16 cellular contexts compared by ENCODE assay signal in genomic region chr7:93025389-93025788, GRCh38.
DNase-seq lines count a peak whose midpoint lies in the region; ATAC-seq lines count a peak whose summit lies in the region.
"Had no signal": no experiment of that assay in that cellular context is flagged by ENCODE, and none has a peak within 500 bp of the region (broad histone marks: within the 10 kb centered on the region; RNA-seq: fewer than 3 reads in every experiment).

No MANE protein-coding gene starts in this region.

- H3K4me1 ChIP-seq in CD4-positive, alpha-beta memory T cell (ENCODE audit: insufficient read depth, low read length): no peaks in the 10 kb centered on the region
- H3K4me1 ChIP-seq: BLaER1 had no signal

- DNase-seq in activated CD4-positive, alpha-beta T cell treated with anti-CD3 and anti-CD28 coated beads, Interleukin-2, amount 10 ng/mL, durations not matched to agents 24 days and 14 days: no peak
- DNase-seq in activated CD4-positive, alpha-beta T cell treated with anti-CD3 and anti-CD28 coated beads for 48 hours: no peak
- DNase-seq in activated naive CD4-positive, alpha-beta T cell treated with anti-CD3 and anti-CD28 coated beads, Interleukin-2, amount 50 U/mL, for 72 hours (ENCODE audit: low spot score in 2 of 2): no peak
- no peak for DNase-seq in activated naive CD4-positive, alpha-beta T cell (lab: John Stamatoyannopoulos, UW)
- no peak for DNase-seq in CD4-positive, alpha-beta memory T cell
- DNase-seq: 8988T; CD8-positive, alpha-beta T cell; DMS 273 treated with DMSO at 0.1 percent for 48 hours; DMS53; HCEC 1CT; IMR-90 had no signal

- H3K4me3 Mint-ChIP-seq in activated CD4-positive, alpha-beta T cell treated with anti-CD3 and anti-CD28 coated beads, Interleukin-2, amount 10 ng/mL, durations not matched to agents 24 days and 14 days: peak overlapping the region; percentile 2
- no peak overlapping the region for H3K4me3 Mint-ChIP-seq in activated T-helper 17 cell treated with anti-CD3 and anti-CD28 coated beads, Interleukin-2, amount 50 U/mL, for 72 hours
- no peak overlapping the region for H3K4me3 Mint-ChIP-seq in CD4-positive, alpha-beta memory T cell
- H3K4me3 Mint-ChIP-seq: CD14-positive monocyte; CD8-positive, alpha-beta T cell had no signal

- H3K27ac ChIP-seq in CD4-positive, alpha-beta memory T cell (ENCODE audit: low read depth, low read length): no peak overlapping the region
- H3K27ac ChIP-seq: BLaER1, HL-60 had no signal

- H3K4me3 ChIP-seq in CD4-positive, alpha-beta memory T cell (ENCODE audit: low read length in 2 of 2): no peak overlapping the region
- H3K4me3 ChIP-seq: BLaER1 had no signal

- H3K36me3 Mint-ChIP-seq in activated CD4-positive, alpha-beta T cell treated with anti-CD3 and anti-CD28 coated beads, Interleukin-2, amount 10 ng/mL, durations not matched to agents 24 days and 14 days (ENCODE audit: low read depth): no peaks in the 10 kb centered on the region
- H3K36me3 Mint-ChIP-seq in activated naive CD4-positive, alpha-beta T cell treated with anti-CD3 and anti-CD28 coated beads, Interleukin-2, amount 50 U/mL, for 72 hours: peaks cover 13 to 29% of the 10 kb centered on the region in 2 donors
- no peaks in the 10 kb centered on the region for H3K36me3 Mint-ChIP-seq in activated T-helper 17 cell treated with anti-CD3 and anti-CD28 coated beads, Interleukin-2, amount 50 U/mL, for 72 hours (ENCODE audit: low read depth)
- peaks cover 0 to 1% of the 10 kb centered on the region in 2 donors for H3K36me3 Mint-ChIP-seq in CD4-positive, alpha-beta memory T cell
- H3K36me3 Mint-ChIP-seq: CD14-positive monocyte; CD8-positive, alpha-beta T cell had no signal

- CTCF ChIA-PET in CD4-positive, alpha-beta memory T cell (lab: Charles Lee; ENCODE audit: partially characterized antibody): no interaction called here

- no peaks in the 10 kb centered on the region for H3K36me3 ChIP-seq in CD4-positive, alpha-beta memory T cell (ENCODE audit: insufficient read depth, low read length)
- H3K36me3 ChIP-seq: BLaER1 had no signal

- H3K27ac Mint-ChIP-seq in activated CD4-positive, alpha-beta T cell treated with anti-CD3 and anti-CD28 coated beads, Interleukin-2, amount 10 ng/mL, durations not matched to agents 24 days and 14 days: peak overlapping the region; percentile 43
- H3K27ac Mint-ChIP-seq in activated naive CD4-positive, alpha-beta T cell treated with anti-CD3 and anti-CD28 coated beads, Interleukin-2, amount 50 U/mL, for 72 hours: peak overlapping the region; percentile 24 to 82
- H3K27ac Mint-ChIP-seq in activated T-helper 17 cell treated with anti-CD3 and anti-CD28 coated beads, Interleukin-2, amount 50 U/mL, for 72 hours: peak overlapping the region; percentile 15
- H3K27ac Mint-ChIP-seq in CD4-positive, alpha-beta memory T cell: no peak overlapping the region
- H3K27ac Mint-ChIP-seq: CD14-positive monocyte; CD8-positive, alpha-beta T cell had no signal

- no peaks in the 10 kb centered on the region for H3K9me3 ChIP-seq in CD4-positive, alpha-beta memory T cell (ENCODE audit: control insufficient read depth in 1 of 2, low read length in 2 of 2)

- POLR2A ChIA-PET in CD4-positive, alpha-beta memory T cell (lab: Charles Lee; ENCODE audit: partially characterized antibody): no interaction called here

- H3K27me3 Mint-ChIP-seq in activated CD4-positive, alpha-beta T cell treated with anti-CD3 and anti-CD28 coated beads, Interleukin-2, amount 10 ng/mL, durations not matched to agents 24 days and 14 days: no peaks in the 10 kb centered on the region
- peaks cover 12% of the 10 kb centered on the region for H3K27me3 Mint-ChIP-seq in activated T-helper 17 cell treated with anti-CD3 and anti-CD28 coated beads, Interleukin-2, amount 50 U/mL, for 72 hours
- peaks cover 2 to 16% of the 10 kb centered on the region in 2 donors for H3K27me3 Mint-ChIP-seq in CD4-positive, alpha-beta memory T cell

- peaks cover 10% of the 10 kb centered on the region for H3K9me3 Mint-ChIP-seq in activated CD4-positive, alpha-beta T cell treated with anti-CD3 and anti-CD28 coated beads, Interleukin-2, amount 10 ng/mL, durations not matched to agents 24 days and 14 days
- H3K9me3 Mint-ChIP-seq in activated naive CD4-positive, alpha-beta T cell treated with anti-CD3 and anti-CD28 coated beads, Interleukin-2, amount 50 U/mL, for 72 hours: peaks cover 2 to 13% of the 10 kb centered on the region in 2 donors
- no peaks in the 10 kb centered on the region for H3K9me3 Mint-ChIP-seq in activated T-helper 17 cell treated with anti-CD3 and anti-CD28 coated beads, Interleukin-2, amount 50 U/mL, for 72 hours
- peaks cover 0 to 4% (median 0%) of the 10 kb centered on the region in 8 donors for H3K9me3 Mint-ChIP-seq in CD4-positive, alpha-beta memory T cell
- H3K9me3 Mint-ChIP-seq: CD8-positive, alpha-beta T cell had no signal

- H3K4me1 Mint-ChIP-seq in activated CD4-positive, alpha-beta T cell treated with anti-CD3 and anti-CD28 coated beads, Interleukin-2, amount 10 ng/mL, durations not matched to agents 24 days and 14 days: peaks cover 17% of the 10 kb centered on the region
- peaks cover 4% of the 10 kb centered on the region for H3K4me1 Mint-ChIP-seq in activated T-helper 17 cell treated with anti-CD3 and anti-CD28 coated beads, Interleukin-2, amount 50 U/mL, for 72 hours
- no peaks in the 10 kb centered on the region for H3K4me1 Mint-ChIP-seq in CD4-positive, alpha-beta memory T cell
- H3K4me1 Mint-ChIP-seq: CD14-positive monocyte had no signal

- intact Hi-C loops in activated CD4-positive, alpha-beta T cell treated with anti-CD3 and anti-CD28 coated beads, Interleukin-2, amount 10 ng/mL, durations not matched to agents 24 days and 14 days (cut with micrococcal nuclease): no loop called here
- intact Hi-C loops in CD4-positive, alpha-beta memory T cell (cut with micrococcal nuclease): no loop called here

- ATAC-seq in activated naive CD4-positive, alpha-beta T cell treated with anti-CD3 and anti-CD28 coated beads, Interleukin-2, amount 50 U/mL, for 72 hours: peak; percentile 80 to 84
- ATAC-seq in activated T-helper 17 cell treated with anti-CD3 and anti-CD28 coated beads, Interleukin-2, amount 50 U/mL, for 72 hours (replicated peaks): no peak
- no peak for ATAC-seq in HG02938 (IDR thresholded peaks at IDR 0.05; ENCODE audit: unreplicated experiment)
- ATAC-seq: CD8-positive, alpha-beta T cell had no signal

- no peaks in the 10 kb centered on the region for H3K27me3 ChIP-seq in CD4-positive, alpha-beta memory T cell (ENCODE audit: insufficient read depth, low read length)
- H3K27me3 ChIP-seq: BLaER1 had no signal

Comparison
In these comparisons a context has a peak if more than half of its experiments do, and no peak if none do; other contexts are left out.
1. H3K27ac Mint-ChIP-seq: peak in activated CD4-positive, alpha-beta T cell treated with anti-CD3 and anti-CD28 coated beads, Interleukin-2, amount 10 ng/mL, durations not matched to agents 24 days and 14 days (single experiment), activated naive CD4-positive, alpha-beta T cell treated with anti-CD3 and anti-CD28 coated beads, Interleukin-2, amount 50 U/mL, for 72 hours (2 of 2) and activated T-helper 17 cell treated with anti-CD3 and anti-CD28 coated beads, Interleukin-2, amount 50 U/mL, for 72 hours (single experiment); none in CD4-positive, alpha-beta memory T cell (0 of 7).
2. ATAC-seq: peak in activated naive CD4-positive, alpha-beta T cell treated with anti-CD3 and anti-CD28 coated beads, Interleukin-2, amount 50 U/mL, for 72 hours (2 of 2); none in activated T-helper 17 cell treated with anti-CD3 and anti-CD28 coated beads, Interleukin-2, amount 50 U/mL, for 72 hours (single experiment) and HG02938 (single experiment).